In the genomic region with DNA sequence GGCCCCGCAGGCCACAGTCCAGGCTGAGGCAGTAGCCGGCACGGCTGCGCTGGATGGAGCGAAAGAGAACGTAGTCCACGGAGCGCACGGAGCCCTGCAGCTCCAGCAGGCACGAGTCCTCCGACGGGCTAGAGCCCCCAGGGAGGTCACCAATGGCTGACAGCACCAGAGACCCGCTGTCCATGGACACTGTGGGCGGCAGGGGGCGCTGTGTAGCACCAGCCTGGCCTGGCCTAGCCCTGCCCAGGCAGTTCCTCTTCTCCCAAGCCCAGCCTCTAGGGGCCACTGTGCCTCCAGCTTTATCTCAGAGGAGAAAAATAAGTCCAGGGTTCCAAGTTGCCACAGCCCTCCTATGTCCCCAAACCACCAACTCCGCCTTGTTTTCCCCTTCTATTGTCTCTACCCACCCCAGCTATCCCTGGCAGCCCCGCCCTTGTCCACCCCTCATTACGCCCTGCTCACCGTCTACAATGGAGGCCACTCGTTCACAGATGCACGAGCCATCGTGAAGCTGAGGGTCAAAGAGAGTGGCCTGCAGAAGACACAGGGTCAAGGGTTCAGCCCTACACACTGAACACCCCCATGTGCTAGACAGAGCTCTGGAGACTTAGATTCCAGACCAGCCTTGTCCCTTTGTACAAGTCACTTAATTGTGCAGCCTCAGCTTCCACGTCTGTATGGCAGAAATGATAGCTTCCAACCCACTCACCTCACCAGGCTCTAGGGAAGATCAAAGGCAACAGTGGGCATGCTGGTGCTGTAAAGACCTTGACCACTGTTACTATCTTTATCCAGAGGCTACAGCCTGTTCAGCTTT, we compare ENCODE assay signal across 1 cellular context.
TF ChIP-seq lines count a peak whose summit lies in the region.

No MANE protein-coding gene starts in this region.

TF ChIP-seq in K562, 482 proteins besides CTCF, POLR2A, EP300 and RAD21 (continued from another document and continues in another):
- TF ChIP-seq, protein P1, sequence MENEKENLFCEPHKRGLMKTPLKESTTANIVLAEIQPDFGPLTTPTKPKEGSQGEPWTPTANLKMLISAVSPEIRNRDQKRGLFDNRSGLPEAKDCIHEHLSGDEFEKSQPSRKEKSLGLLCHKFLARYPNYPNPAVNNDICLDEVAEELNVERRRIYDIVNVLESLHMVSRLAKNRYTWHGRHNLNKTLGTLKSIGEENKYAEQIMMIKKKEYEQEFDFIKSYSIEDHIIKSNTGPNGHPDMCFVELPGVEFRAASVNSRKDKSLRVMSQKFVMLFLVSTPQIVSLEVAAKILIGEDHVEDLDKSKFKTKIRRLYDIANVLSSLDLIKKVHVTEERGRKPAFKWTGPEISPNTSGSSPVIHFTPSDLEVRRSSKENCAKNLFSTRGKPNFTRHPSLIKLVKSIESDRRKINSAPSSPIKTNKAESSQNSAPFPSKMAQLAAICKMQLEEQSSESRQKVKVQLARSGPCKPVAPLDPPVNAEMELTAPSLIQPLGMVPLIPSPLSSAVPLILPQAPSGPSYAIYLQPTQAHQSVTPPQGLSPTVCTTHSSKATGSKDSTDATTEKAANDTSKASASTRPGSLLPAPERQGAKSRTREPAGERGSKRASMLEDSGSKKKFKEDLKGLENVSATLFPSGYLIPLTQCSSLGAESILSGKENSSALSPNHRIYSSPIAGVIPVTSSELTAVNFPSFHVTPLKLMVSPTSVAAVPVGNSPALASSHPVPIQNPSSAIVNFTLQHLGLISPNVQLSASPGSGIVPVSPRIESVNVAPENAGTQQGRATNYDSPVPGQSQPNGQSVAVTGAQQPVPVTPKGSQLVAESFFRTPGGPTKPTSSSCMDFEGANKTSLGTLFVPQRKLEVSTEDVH (IDR thresholded peaks at IDR 0.05; ENCODE audit: low read depth, partially characterized antibody) = peak; percentile 59
- no peak for TF ChIP-seq NR3C1 (CRISPR knock-in tag; IDR thresholded peaks at IDR 0.05)
- no peak for TF ChIP-seq SAFB (IDR thresholded peaks at IDR 0.05; ENCODE audit: borderline replicate concordance, low read depth, low read length)
- peak; percentile 93 for TF ChIP-seq STAG1 (CRISPR knock-in tag; IDR thresholded peaks at IDR 0.05; ENCODE audit: borderline replicate concordance)
- TF ChIP-seq, protein P2, sequence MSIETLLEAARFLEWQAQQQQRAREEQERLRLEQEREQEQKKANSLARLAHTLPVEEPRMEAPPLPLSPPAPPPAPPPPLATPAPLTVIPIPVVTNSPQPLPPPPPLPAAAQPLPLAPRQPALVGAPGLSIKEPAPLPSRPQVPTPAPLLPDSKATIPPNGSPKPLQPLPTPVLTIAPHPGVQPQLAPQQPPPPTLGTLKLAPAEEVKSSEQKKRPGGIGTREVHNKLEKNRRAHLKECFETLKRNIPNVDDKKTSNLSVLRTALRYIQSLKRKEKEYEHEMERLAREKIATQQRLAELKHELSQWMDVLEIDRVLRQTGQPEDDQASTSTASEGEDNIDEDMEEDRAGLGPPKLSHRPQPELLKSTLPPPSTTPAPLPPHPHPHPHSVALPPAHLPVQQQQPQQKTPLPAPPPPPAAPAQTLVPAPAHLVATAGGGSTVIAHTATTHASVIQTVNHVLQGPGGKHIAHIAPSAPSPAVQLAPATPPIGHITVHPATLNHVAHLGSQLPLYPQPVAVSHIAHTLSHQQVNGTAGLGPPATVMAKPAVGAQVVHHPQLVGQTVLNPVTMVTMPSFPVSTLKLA (conservative IDR thresholded peaks at IDR 0.05) = peak in 1 of 2 experiments; percentile 55; a peak in 1 of 4 replicates
- TF ChIP-seq MAFK (IDR thresholded peaks at IDR 0.05; ENCODE audit: low read length) = 0 out of 2 replicates have a peak, but pooled peaks have one; percentile 17
- TF ChIP-seq, protein P3, sequence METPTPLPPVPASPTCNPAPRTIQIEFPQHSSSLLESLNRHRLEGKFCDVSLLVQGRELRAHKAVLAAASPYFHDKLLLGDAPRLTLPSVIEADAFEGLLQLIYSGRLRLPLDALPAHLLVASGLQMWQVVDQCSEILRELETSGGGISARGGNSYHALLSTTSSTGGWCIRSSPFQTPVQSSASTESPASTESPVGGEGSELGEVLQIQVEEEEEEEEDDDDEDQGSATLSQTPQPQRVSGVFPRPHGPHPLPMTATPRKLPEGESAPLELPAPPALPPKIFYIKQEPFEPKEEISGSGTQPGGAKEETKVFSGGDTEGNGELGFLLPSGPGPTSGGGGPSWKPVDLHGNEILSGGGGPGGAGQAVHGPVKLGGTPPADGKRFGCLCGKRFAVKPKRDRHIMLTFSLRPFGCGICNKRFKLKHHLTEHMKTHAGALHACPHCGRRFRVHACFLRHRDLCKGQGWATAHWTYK (CRISPR knock-in tag; IDR thresholded peaks at IDR 0.05) = peak; percentile 69; the same call in 1 of the 2 replicates
- TF ChIP-seq MTA3 (IDR thresholded peaks at IDR 0.05; ENCODE audit: borderline replicate concordance) = peak; percentile 66
- no peak for TF ChIP-seq MTA2 (IDR thresholded peaks at IDR 0.05; ENCODE audit: low read depth)
- TF ChIP-seq RCOR1 (IDR thresholded peaks at IDR 0.05; ENCODE audit: borderline replicate concordance in 1 of 2, low read depth in 2 of 2, low read length in 2 of 2) = peak in 1 of 2 experiments; percentile 72; a peak in 1 of 4 replicates
- TF ChIP-seq, protein P4, sequence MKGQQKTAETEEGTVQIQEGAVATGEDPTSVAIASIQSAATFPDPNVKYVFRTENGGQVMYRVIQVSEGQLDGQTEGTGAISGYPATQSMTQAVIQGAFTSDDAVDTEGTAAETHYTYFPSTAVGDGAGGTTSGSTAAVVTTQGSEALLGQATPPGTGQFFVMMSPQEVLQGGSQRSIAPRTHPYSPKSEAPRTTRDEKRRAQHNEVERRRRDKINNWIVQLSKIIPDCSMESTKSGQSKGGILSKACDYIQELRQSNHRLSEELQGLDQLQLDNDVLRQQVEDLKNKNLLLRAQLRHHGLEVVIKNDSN (CRISPR knock-in tag; IDR thresholded peaks at IDR 0.05) = no peak
- peak; percentile 64; the same call in 1 of the 2 replicates for TF ChIP-seq MYC (IDR thresholded peaks at IDR 0.05; ENCODE audit: low read depth, low read length)
- no peak for TF ChIP-seq MYC (CRISPR knock-in tag; IDR thresholded peaks at IDR 0.05; ENCODE audit: borderline replicate concordance, low read depth)
- no peak for TF ChIP-seq ASH1L (IDR thresholded peaks at IDR 0.05; ENCODE audit: borderline replicate concordance, low read depth, partially characterized antibody)
- no peak for TF ChIP-seq ZNF175 (CRISPR knock-in tag; IDR thresholded peaks at IDR 0.05; ENCODE audit: low read depth)
- TF ChIP-seq ZNF644 (tag; IDR thresholded peaks at IDR 0.05; ENCODE audit: low read depth) = no peak
- TF ChIP-seq, protein P5, sequence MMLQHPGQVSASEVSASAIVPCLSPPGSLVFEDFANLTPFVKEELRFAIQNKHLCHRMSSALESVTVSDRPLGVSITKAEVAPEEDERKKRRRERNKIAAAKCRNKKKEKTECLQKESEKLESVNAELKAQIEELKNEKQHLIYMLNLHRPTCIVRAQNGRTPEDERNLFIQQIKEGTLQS (IDR thresholded peaks at IDR 0.05) = no peak
- TF ChIP-seq, protein P5 (CRISPR knock-in tag; conservative IDR thresholded peaks at IDR 0.05) = no peak
- TF ChIP-seq, protein P6, sequence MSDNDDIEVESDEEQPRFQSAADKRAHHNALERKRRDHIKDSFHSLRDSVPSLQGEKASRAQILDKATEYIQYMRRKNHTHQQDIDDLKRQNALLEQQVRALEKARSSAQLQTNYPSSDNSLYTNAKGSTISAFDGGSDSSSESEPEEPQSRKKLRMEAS (CRISPR knock-in tag; IDR thresholded peaks at IDR 0.05) = no peak; the same call in 1 of the 2 replicates
- TF ChIP-seq ZNF174 (CRISPR knock-in tag; IDR thresholded peaks at IDR 0.05) = no peak
- peak; percentile 58; the same call in 1 of the 2 replicates for TF ChIP-seq SOX6 (IDR thresholded peaks at IDR 0.05)
- TF ChIP-seq JUN (IDR thresholded peaks at IDR 0.05; ENCODE audit: borderline replicate concordance, low read depth, low read length) = peak; percentile 47; the same call in 1 of the 2 replicates
- no peak for TF ChIP-seq JUN (CRISPR knock-in tag; IDR thresholded peaks at IDR 0.05; ENCODE audit: borderline replicate concordance)
- peak; percentile 68; the same call in 1 of the 2 replicates for TF ChIP-seq JUND (IDR thresholded peaks at IDR 0.05; ENCODE audit: borderline replicate concordance, low read depth, low read length)
- peak; percentile 46; the same call in 1 of the 3 replicates for TF ChIP-seq JUND (tag; IDR thresholded peaks at IDR 0.05; ENCODE audit: borderline replicate concordance, low read depth, low read length)
- peak; percentile 60 for TF ChIP-seq POLR2G (IDR thresholded peaks at IDR 0.05; ENCODE audit: low read depth, low read length)
- peak; percentile 51 for TF ChIP-seq ZFX (CRISPR knock-in tag; IDR thresholded peaks at IDR 0.05)
- TF ChIP-seq, protein P7, sequence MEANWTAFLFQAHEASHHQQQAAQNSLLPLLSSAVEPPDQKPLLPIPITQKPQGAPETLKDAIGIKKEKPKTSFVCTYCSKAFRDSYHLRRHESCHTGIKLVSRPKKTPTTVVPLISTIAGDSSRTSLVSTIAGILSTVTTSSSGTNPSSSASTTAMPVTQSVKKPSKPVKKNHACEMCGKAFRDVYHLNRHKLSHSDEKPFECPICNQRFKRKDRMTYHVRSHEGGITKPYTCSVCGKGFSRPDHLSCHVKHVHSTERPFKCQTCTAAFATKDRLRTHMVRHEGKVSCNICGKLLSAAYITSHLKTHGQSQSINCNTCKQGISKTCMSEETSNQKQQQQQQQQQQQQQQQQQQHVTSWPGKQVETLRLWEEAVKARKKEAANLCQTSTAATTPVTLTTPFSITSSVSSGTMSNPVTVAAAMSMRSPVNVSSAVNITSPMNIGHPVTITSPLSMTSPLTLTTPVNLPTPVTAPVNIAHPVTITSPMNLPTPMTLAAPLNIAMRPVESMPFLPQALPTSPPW (CRISPR knock-in tag; IDR thresholded peaks at IDR 0.05) = peak; percentile 51; the same call in 1 of the 2 replicates
- TF ChIP-seq ZNF695 (CRISPR knock-in tag; IDR thresholded peaks at IDR 0.05) = no peak
- TF ChIP-seq NFRKB (IDR thresholded peaks at IDR 0.05; ENCODE audit: low read depth) = no peak
- no peak for TF ChIP-seq ZNF436 (CRISPR knock-in tag; IDR thresholded peaks at IDR 0.05)
- TF ChIP-seq, protein P8, sequence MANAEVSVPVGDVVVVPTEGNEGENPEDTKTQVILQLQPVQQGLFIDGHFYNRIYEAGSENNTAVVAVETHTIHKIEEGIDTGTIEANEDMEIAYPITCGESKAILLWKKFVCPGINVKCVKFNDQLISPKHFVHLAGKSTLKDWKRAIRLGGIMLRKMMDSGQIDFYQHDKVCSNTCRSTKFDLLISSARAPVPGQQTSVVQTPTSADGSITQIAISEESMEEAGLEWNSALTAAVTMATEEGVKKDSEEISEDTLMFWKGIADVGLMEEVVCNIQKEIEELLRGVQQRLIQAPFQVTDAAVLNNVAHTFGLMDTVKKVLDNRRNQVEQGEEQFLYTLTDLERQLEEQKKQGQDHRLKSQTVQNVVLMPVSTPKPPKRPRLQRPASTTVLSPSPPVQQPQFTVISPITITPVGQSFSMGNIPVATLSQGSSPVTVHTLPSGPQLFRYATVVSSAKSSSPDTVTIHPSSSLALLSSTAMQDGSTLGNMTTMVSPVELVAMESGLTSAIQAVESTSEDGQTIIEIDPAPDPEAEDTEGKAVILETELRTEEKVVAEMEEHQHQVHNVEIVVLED (CRISPR knock-in tag; IDR thresholded peaks at IDR 0.05) = no peak
- TF ChIP-seq RBM34 (IDR thresholded peaks at IDR 0.05; ENCODE audit: borderline replicate concordance, insufficient read depth, low read length) = no peak
- peak; percentile 23 for TF ChIP-seq PHF20 (IDR thresholded peaks at IDR 0.05; ENCODE audit: partially characterized antibody)
- TF ChIP-seq LARP7 (IDR thresholded peaks at IDR 0.05) = no peak
- TF ChIP-seq ZBTB17 (CRISPR knock-in tag; IDR thresholded peaks at IDR 0.05) = 0 out of 2 replicates have a peak, but pooled peaks have one; percentile 57
- TF ChIP-seq, protein P9, sequence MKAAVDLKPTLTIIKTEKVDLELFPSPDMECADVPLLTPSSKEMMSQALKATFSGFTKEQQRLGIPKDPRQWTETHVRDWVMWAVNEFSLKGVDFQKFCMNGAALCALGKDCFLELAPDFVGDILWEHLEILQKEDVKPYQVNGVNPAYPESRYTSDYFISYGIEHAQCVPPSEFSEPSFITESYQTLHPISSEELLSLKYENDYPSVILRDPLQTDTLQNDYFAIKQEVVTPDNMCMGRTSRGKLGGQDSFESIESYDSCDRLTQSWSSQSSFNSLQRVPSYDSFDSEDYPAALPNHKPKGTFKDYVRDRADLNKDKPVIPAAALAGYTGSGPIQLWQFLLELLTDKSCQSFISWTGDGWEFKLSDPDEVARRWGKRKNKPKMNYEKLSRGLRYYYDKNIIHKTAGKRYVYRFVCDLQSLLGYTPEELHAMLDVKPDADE (conservative IDR thresholded peaks at IDR 0.05; ENCODE audit: control insufficient read depth, low read depth, low read length) = 0 out of 2 replicates have a peak, but pooled peaks have one; percentile 25
- TF ChIP-seq CSDE1 (IDR thresholded peaks at IDR 0.05) = no peak
- peak; percentile 54 for TF ChIP-seq BRD9 (IDR thresholded peaks at IDR 0.05; ENCODE audit: low read depth, partially characterized antibody)
- TF ChIP-seq SMARCA4 (IDR thresholded peaks at IDR 0.05) = 0 out of 2 replicates have a peak, but pooled peaks have one; percentile 20
- TF ChIP-seq EWSR1 (IDR thresholded peaks at IDR 0.05; ENCODE audit: borderline replicate concordance, low read depth, partially characterized antibody) = no peak
- TF ChIP-seq CBFB (CRISPR knock-in tag; IDR thresholded peaks at IDR 0.05) = no peak
- TF ChIP-seq, protein P10, sequence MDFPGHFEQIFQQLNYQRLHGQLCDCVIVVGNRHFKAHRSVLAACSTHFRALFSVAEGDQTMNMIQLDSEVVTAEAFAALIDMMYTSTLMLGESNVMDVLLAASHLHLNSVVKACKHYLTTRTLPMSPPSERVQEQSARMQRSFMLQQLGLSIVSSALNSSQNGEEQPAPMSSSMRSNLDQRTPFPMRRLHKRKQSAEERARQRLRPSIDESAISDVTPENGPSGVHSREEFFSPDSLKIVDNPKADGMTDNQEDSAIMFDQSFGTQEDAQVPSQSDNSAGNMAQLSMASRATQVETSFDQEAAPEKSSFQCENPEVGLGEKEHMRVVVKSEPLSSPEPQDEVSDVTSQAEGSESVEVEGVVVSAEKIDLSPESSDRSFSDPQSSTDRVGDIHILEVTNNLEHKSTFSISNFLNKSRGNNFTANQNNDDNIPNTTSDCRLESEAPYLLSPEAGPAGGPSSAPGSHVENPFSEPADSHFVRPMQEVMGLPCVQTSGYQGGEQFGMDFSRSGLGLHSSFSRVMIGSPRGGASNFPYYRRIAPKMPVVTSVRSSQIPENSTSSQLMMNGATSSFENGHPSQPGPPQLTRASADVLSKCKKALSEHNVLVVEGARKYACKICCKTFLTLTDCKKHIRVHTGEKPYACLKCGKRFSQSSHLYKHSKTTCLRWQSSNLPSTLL (IDR thresholded peaks at IDR 0.05) = no peak
- TF ChIP-seq, protein P11, sequence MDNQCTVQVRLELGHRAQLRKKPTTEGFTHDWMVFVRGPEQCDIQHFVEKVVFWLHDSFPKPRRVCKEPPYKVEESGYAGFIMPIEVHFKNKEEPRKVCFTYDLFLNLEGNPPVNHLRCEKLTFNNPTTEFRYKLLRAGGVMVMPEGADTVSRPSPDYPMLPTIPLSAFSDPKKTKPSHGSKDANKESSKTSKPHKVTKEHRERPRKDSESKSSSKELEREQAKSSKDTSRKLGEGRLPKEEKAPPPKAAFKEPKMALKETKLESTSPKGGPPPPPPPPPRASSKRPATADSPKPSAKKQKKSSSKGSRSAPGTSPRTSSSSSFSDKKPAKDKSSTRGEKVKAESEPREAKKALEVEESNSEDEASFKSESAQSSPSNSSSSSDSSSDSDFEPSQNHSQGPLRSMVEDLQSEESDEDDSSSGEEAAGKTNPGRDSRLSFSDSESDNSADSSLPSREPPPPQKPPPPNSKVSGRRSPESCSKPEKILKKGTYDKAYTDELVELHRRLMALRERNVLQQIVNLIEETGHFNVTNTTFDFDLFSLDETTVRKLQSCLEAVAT (IDR thresholded peaks at IDR 0.05) = peak in 1 of 2 experiments; percentile 73; a peak in 1 of 4 replicates
- TF ChIP-seq DACH1 (IDR thresholded peaks at IDR 0.05; ENCODE audit: partially characterized antibody) = peak; percentile 17
